ENCODE assay signal across 13 cellular contexts in genomic region chr2:241511091-241511741, GRCh38.
"Had no signal": no experiment of that assay in that cellular context is flagged by ENCODE, and none has a peak within 500 bp of the region (broad histone marks: within the 10 kb centered on the region; RNA-seq: fewer than 3 reads in every experiment).

No MANE protein-coding gene starts in this region.

- H3K4me3 ChIP-seq: heart left ventricle, ovary, thyroid gland, uterus had no signal

- H3K36me3 ChIP-seq: heart left ventricle, ovary, thyroid gland, uterus had no signal

- H3K27ac ChIP-seq: heart left ventricle, ovary, thyroid gland, uterus, VCaP had no signal

- H3K9me3 ChIP-seq: heart left ventricle, ovary, thyroid gland, uterus had no signal

- H3K36me3 Mint-ChIP-seq: memory B cell had no signal

- H3K4me1 ChIP-seq: uterus had no signal

- H3K9me3 Mint-ChIP-seq: activated T-helper 2 cell treated with anti-CD3 and anti-CD28 coated beads, Interferon-gamma antibody, Interleukin-2, Interleukin-4, amounts not matched to agents 10 μg/mL and 5 μg/mL and 100 μg/mL, durations not matched to agents 14 hours and 24 hours and 36 hours; memory B cell had no signal

- ATAC-seq: activated naive CD4-positive, alpha-beta T cell treated with anti-CD3 and anti-CD28 coated beads, Interleukin-2, amount 50 U/mL, for 72 hours; heart left ventricle had no signal

- DNase-seq: activated CD4-positive, alpha-beta T cell treated with anti-CD3 and anti-CD28 coated beads for 4 hours; activated CD8-positive, alpha-beta memory T cell treated with anti-CD3 and anti-CD28 coated beads for 24 hours; anterior cingulate cortex; foreskin melanocyte; ovary; stimulated activated CD4-positive, alpha-beta T cell treated with anti-CD3 and anti-CD28 coated beads, Interleukin-4, amount 100 ng/mL, for 4 hours; thyroid gland; uterus had no signal

- H3K27me3 Mint-ChIP-seq: memory B cell had no signal

- H3K27ac Mint-ChIP-seq: activated naive CD4-positive, alpha-beta T cell treated with anti-CD3 and anti-CD28 coated beads, Interleukin-2, amount 50 U/mL, for 72 hours; activated T-helper 2 cell treated with anti-CD3 and anti-CD28 coated beads, Interferon-gamma antibody, Interleukin-2, Interleukin-4, amounts not matched to agents 10 μg/mL and 5 μg/mL and 100 μg/mL, durations not matched to agents 14 hours and 24 hours and 36 hours; memory B cell had no signal

- H3K27me3 ChIP-seq: heart left ventricle, ovary, thyroid gland, uterus had no signal
